ENCODE assay signal across 10 cellular contexts in genomic region chr20:22371843-22372242, GRCh38.
DNase-seq lines count a peak whose midpoint lies in the region; ATAC-seq and TF ChIP-seq lines count a peak whose summit lies in the region.
"Had no signal": no experiment of that assay in that cellular context is flagged by ENCODE, and none has a peak within 500 bp of the region (broad histone marks: within the 10 kb centered on the region; RNA-seq: fewer than 3 reads in every experiment).

No MANE protein-coding gene starts in this region.

- peak; percentile 83 for ATAC-seq in HG02981 (IDR thresholded peaks at IDR 0.05; ENCODE audit: unreplicated experiment)
- no peak for ATAC-seq in T-helper 17 cell
- ATAC-seq: A549, heart right ventricle had no signal

- H3K4me1 Mint-ChIP-seq in T-helper 17 cell = no peaks in the 10 kb centered on the region
- no peaks in the 10 kb centered on the region for H3K4me1 Mint-ChIP-seq in glutamatergic neuron (ENCODE audit: low read depth, unreplicated experiment)

- H3K36me3 Mint-ChIP-seq in T-helper 17 cell (ENCODE audit: low read depth) = no peaks in the 10 kb centered on the region
- H3K36me3 Mint-ChIP-seq in glutamatergic neuron (ENCODE audit: unreplicated experiment) = no peaks in the 10 kb centered on the region

- no peaks in the 10 kb centered on the region for H3K9me3 ChIP-seq in T-helper 17 cell (ENCODE audit: control insufficient read depth, low read length, poor library complexity, severe bottlenecking)
- H3K9me3 ChIP-seq: A549, heart right ventricle had no signal

- DNase-seq in NCI-H748 (lab: John Stamatoyannopoulos, UW; ENCODE audit: unreplicated experiment) (peak; percentile 61), NCI-H748 treated with DMSO at 0.1 percent for 48 hours (lab: John Stamatoyannopoulos, UW) (no peak), NCI-H2196 treated with DMSO at 0.1 percent for 48 hours (lab: John Stamatoyannopoulos, UW; ENCODE audit: unreplicated experiment) (peak; percentile 68), pons (ENCODE audit: low spot score) (peak; percentile 48), NCI-H2227 (lab: John Stamatoyannopoulos, UW; ENCODE audit: unreplicated experiment) (no peak), T-helper 17 cell (no peak), glutamatergic neuron (no peak)
- DNase-seq: heart right ventricle had no signal

- no peaks in the 10 kb centered on the region for H3K9me3 Mint-ChIP-seq in glutamatergic neuron (ENCODE audit: unreplicated experiment)

- no peaks in the 10 kb centered on the region for H3K27me3 Mint-ChIP-seq in T-helper 17 cell
- no peaks in the 10 kb centered on the region for H3K27me3 Mint-ChIP-seq in glutamatergic neuron (ENCODE audit: unreplicated experiment)

- TF ChIP-seq CTCF in glutamatergic neuron (IDR thresholded peaks at IDR 0.05; ENCODE audit: partially characterized antibody, unreplicated experiment) = no peak

- H3K27ac Mint-ChIP-seq in T-helper 17 cell (no peak overlapping the region), glutamatergic neuron (ENCODE audit: unreplicated experiment) (no peak overlapping the region)

- H3K4me3 Mint-ChIP-seq in T-helper 17 cell (no peak overlapping the region), glutamatergic neuron (ENCODE audit: unreplicated experiment) (no peak overlapping the region)

Comparison
In these comparisons a context has a peak if more than half of its experiments do, and no peak if none do; other contexts are left out.
1. DNase-seq: peak in NCI-H748 (single experiment), NCI-H2196 treated with DMSO at 0.1 percent for 48 hours (single experiment) and pons (single experiment); none in NCI-H748 treated with DMSO at 0.1 percent for 48 hours (single experiment), NCI-H2227 (single experiment), T-helper 17 cell (0 of 3) and glutamatergic neuron (single experiment).